ENCODE assay signal across 30 cellular contexts in genomic region chr1:168093616-168094015, GRCh38.
"Had no signal": no experiment of that assay in that cellular context is flagged by ENCODE, and none has a peak within 500 bp of the region (broad histone marks: within the 10 kb centered on the region; RNA-seq: fewer than 3 reads in every experiment).

No MANE protein-coding gene starts in this region.

- H3K27me3 ChIP-seq: ascending aorta, breast epithelium, Peyer's patch had no signal

- DNase-seq: activated CD4-positive, alpha-beta T cell treated with anti-CD3 and anti-CD28 coated beads, Interleukin-2, amount 10 ng/mL, durations not matched to agents 24 days and 14 days; activated CD4-positive, alpha-beta T cell treated with anti-CD3 and anti-CD28 coated beads, Interleukin-2, amount 50 U/mL, for 4 hours; activated CD8-positive, alpha-beta T cell treated with anti-CD3 and anti-CD28 coated beads for 36 hours; activated gamma-delta T cell; activated naive CD4-positive, alpha-beta T cell treated with Interleukin-2 at 50 U/mL for 16 hours; activated naive CD8-positive, alpha-beta T cell treated with anti-CD3 and anti-CD28 coated beads, Interleukin-2, amount 10 ng/mL, durations not matched to agents 7 days and 5 days; activated T-cell treated with anti-CD3 and anti-CD28 coated beads, Interleukin-2, amount 50 U/mL, for 1 hour; activated T-cell treated with anti-CD3 and anti-CD28 coated beads, Interleukin-2, amount 50 U/mL, for 72 hours; amygdala; MM.1S; MV-4-11; NCI-H1092; NCI-H1436 treated with DMSO at 0.1 percent for 48 hours; NCI-H1694 treated with DMSO at 0.1 percent for 48 hours; NCI-H2029; NCI-H510A; NCI-H748 treated with DMSO at 0.1 percent for 48 hours; NK-92 treated with Interleukin-12 subunit alpha and Interleukin-12 subunit beta, amount 100 ng/mL, for 24 hours; Peyer's patch; RPMI8226; SW 1271; T-helper 1 cell; T1000; WERI-Rb-1 had no signal

- H3K4me1 Mint-ChIP-seq: activated CD4-positive, alpha-beta T cell treated with anti-CD3 and anti-CD28 coated beads, Interleukin-2, amount 10 ng/mL, durations not matched to agents 24 days and 14 days; activated naive CD4-positive, alpha-beta T cell treated with anti-CD3 and anti-CD28 coated beads, Interleukin-2, amount 50 U/mL, for 24 hours; activated naive CD8-positive, alpha-beta T cell treated with anti-CD3 and anti-CD28 coated beads, Interleukin-2, amount 10 ng/mL, durations not matched to agents 7 days and 5 days had no signal

- H3K4me3 ChIP-seq: ascending aorta, breast epithelium, Peyer's patch had no signal

- H3K36me3 Mint-ChIP-seq: activated naive CD4-positive, alpha-beta T cell treated with anti-CD3 and anti-CD28 coated beads, Interleukin-2, amount 50 U/mL, for 24 hours; activated naive CD8-positive, alpha-beta T cell treated with anti-CD3 and anti-CD28 coated beads, Interleukin-2, amount 10 ng/mL, durations not matched to agents 7 days and 5 days had no signal

- H3K9ac ChIP-seq: KMS-11 had no signal

- H3K36me3 ChIP-seq: breast epithelium, Peyer's patch, WERI-Rb-1 had no signal

- H3K27ac ChIP-seq: ascending aorta, breast epithelium, KMS-11, Peyer's patch, WERI-Rb-1 had no signal

- H3K27ac Mint-ChIP-seq: activated CD4-positive, alpha-beta T cell treated with anti-CD3 and anti-CD28 coated beads, Interleukin-2, amount 10 ng/mL, durations not matched to agents 24 days and 14 days; activated CD8-positive, alpha-beta T cell treated with anti-CD3 and anti-CD28 coated beads for 36 hours; activated naive CD4-positive, alpha-beta T cell treated with anti-CD3 and anti-CD28 coated beads, Interleukin-2, amount 50 U/mL, for 24 hours; activated naive CD8-positive, alpha-beta T cell treated with anti-CD3 and anti-CD28 coated beads, Interleukin-2, amount 10 ng/mL, durations not matched to agents 7 days and 5 days; activated T-cell treated with anti-CD3 and anti-CD28 coated beads, Interleukin-2, amount 50 U/mL, for 72 hours; activated T-helper 2 cell treated with anti-CD3 and anti-CD28 coated beads, Interferon-gamma antibody, Interleukin-2, Interleukin-4, amounts not matched to agents 10 μg/mL and 5 μg/mL and 100 μg/mL, durations not matched to agents 14 hours and 24 hours and 36 hours had no signal

- H3K4me1 ChIP-seq: breast epithelium, Peyer's patch had no signal

- H3K4me3 Mint-ChIP-seq: activated CD4-positive, alpha-beta T cell treated with anti-CD3 and anti-CD28 coated beads, Interleukin-2, amount 10 ng/mL, durations not matched to agents 24 days and 14 days; activated CD8-positive, alpha-beta T cell treated with anti-CD3 and anti-CD28 coated beads for 36 hours; activated naive CD4-positive, alpha-beta T cell treated with anti-CD3 and anti-CD28 coated beads, Interleukin-2, amount 50 U/mL, for 24 hours; activated naive CD8-positive, alpha-beta T cell treated with anti-CD3 and anti-CD28 coated beads, Interleukin-2, amount 10 ng/mL, durations not matched to agents 7 days and 5 days; activated T-cell treated with anti-CD3 and anti-CD28 coated beads, Interleukin-2, amount 50 U/mL, for 72 hours had no signal

- H3K9me3 ChIP-seq: ascending aorta, breast epithelium, Peyer's patch had no signal

- ATAC-seq: activated CD8-positive, alpha-beta T cell treated with anti-CD3 and anti-CD28 coated beads for 36 hours; activated T-cell treated with anti-CD3 and anti-CD28 coated beads, Interleukin-2, amount 50 U/mL, for 72 hours; PC-3 had no signal

- H3K27me3 Mint-ChIP-seq: activated CD8-positive, alpha-beta T cell treated with anti-CD3 and anti-CD28 coated beads for 36 hours had no signal

- H3K4me2 ChIP-seq: KMS-11 had no signal

- H3K9me3 Mint-ChIP-seq: activated CD4-positive, alpha-beta T cell treated with anti-CD3 and anti-CD28 coated beads, Interleukin-2, amount 10 ng/mL, durations not matched to agents 24 days and 14 days; activated CD8-positive, alpha-beta T cell treated with anti-CD3 and anti-CD28 coated beads for 36 hours; activated naive CD4-positive, alpha-beta T cell treated with anti-CD3 and anti-CD28 coated beads, Interleukin-2, amount 50 U/mL, for 24 hours; activated naive CD8-positive, alpha-beta T cell treated with anti-CD3 and anti-CD28 coated beads, Interleukin-2, amount 10 ng/mL, durations not matched to agents 7 days and 5 days; activated T-cell treated with anti-CD3 and anti-CD28 coated beads, Interleukin-2, amount 50 U/mL, for 72 hours; activated T-helper 2 cell treated with anti-CD3 and anti-CD28 coated beads, Interferon-gamma antibody, Interleukin-2, Interleukin-4, amounts not matched to agents 10 μg/mL and 5 μg/mL and 100 μg/mL, durations not matched to agents 14 hours and 24 hours and 36 hours had no signal
